ENCODE assay signal across 19 cellular contexts in genomic region chrX:768596-768995, GRCh38.
DNase-seq lines count a peak whose midpoint lies in the region; ATAC-seq, FAIRE-seq and TF ChIP-seq lines count a peak whose summit lies in the region.
"Had no signal": no experiment of that assay in that cellular context is flagged by ENCODE, and none has a peak within 500 bp of the region (broad histone marks: within the 10 kb centered on the region; RNA-seq: fewer than 3 reads in every experiment).

No MANE protein-coding gene starts in this region.

- H3K14ac ChIP-seq in H1 (ENCODE audit: insufficient read length), result no peak overlapping the region

- peak overlapping the region; percentile 32; the same call in 1 of the 2 replicates for H2BK15ac ChIP-seq in H1 (ENCODE audit: low read length)

- H2BK5ac ChIP-seq in H1 (ENCODE audit: low read depth, low read length), result peak overlapping the region; percentile 69; the same call in 1 of the 2 replicates

- H3K4me1 Mint-ChIP-seq in activated CD8-positive, alpha-beta memory T cell treated with anti-CD3 and anti-CD28 coated beads, Interleukin-2, amount 10 ng/mL, durations not matched to agents 7 days and 5 days, result no peaks in the 10 kb centered on the region

- H3K79me2 ChIP-seq in H1 (ENCODE audit: control insufficient read depth in 1 of 2, insufficient read depth in 2 of 2, low read length in 2 of 2), result no peaks in the 10 kb centered on the region

- no peak overlapping the region for H3K4me2 ChIP-seq in H1 (ENCODE audit: insufficient read depth in 1 of 2, low read depth in 2 of 2, low read length in 2 of 2)
- H3K4me2 ChIP-seq: A549, GM23338 had no signal

- H3K23me2 ChIP-seq in H1 (ENCODE audit: low read depth, low read length), result peaks cover 8% of the 10 kb centered on the region; the same call in 1 of the 2 replicates

- no peak overlapping the region; the same call in 1 of the 2 replicates for H2BK12ac ChIP-seq in H1 (ENCODE audit: low read depth, low read length)

- H4K91ac ChIP-seq in H1 (replicated peaks; ENCODE audit: insufficient read length, low read length), result peak overlapping the region; percentile 72

- no peak overlapping the region for H3K9ac ChIP-seq in H1 (replicated peaks in 1 of 4; ENCODE audit: extremely low read depth in 1 of 4, low read depth in 3 of 4, low read length in 3 of 4)

- 0 out of 2 replicates have a peak overlapping the region, but pooled peaks have one; percentile 34 for H3K18ac ChIP-seq in H1 (ENCODE audit: extremely low read depth, low read length)

- H3K79me1 ChIP-seq in H1 (ENCODE audit: low read depth, low read length), result no peaks in the 10 kb centered on the region

- H3K23ac ChIP-seq in H1 (ENCODE audit: insufficient read length), result no peak overlapping the region

- H4K5ac ChIP-seq in H1 (ENCODE audit: insufficient read length, low read depth, low read length), result no peak overlapping the region

- no peak overlapping the region for H3K56ac ChIP-seq in H1 (replicated peaks; ENCODE audit: insufficient read length, low read depth, low read length)

- WGBS in H1 (ENCODE audit: extremely low coverage in 1 of 2, insufficient coverage in 1 of 2, insufficient read length in 1 of 2, insufficient replicate concordance in 2 of 2, low coverage in 1 of 2, low lambda C conversion rate in 2 of 2, missing lambda C conversion rate in 1 of 2), 2 experiments, result 90% methylated on average over 7 of the region's 7 CpGs; no CpG with 5 or more reads in 1 of the 2 experiments
- 69 to 87% (median 80%) methylated on average over 7 of the region's 7 CpGs for WGBS in spleen, 5 donors

- H3K27me3 ChIP-seq in H1 (replicated peaks in 1 of 4; ENCODE audit: control insufficient read depth in 3 of 4, extremely low read depth in 1 of 4, insufficient read depth in 3 of 4, low read length in 3 of 4), result no peaks in the 10 kb centered on the region
- no peaks in the 10 kb centered on the region for H3K27me3 ChIP-seq in spleen (replicated peaks in 1 of 7)

- FAIRE-seq in H1 (lab: Jason Lieb, UNC), result no peak
- FAIRE-seq: A549, GM12878, GM19239 had no signal

- peak overlapping the region; percentile 91 for H2BK20ac ChIP-seq in H1 (ENCODE audit: low read length)

- no peak for TF ChIP-seq EP300 in H1 (IDR thresholded peaks at IDR 0.05; ENCODE audit: borderline replicate concordance in 1 of 2, low read depth in 2 of 2, low read length in 2 of 2)

- H3K27ac ChIP-seq in H1 (ENCODE audit: low read depth, low read length) (no peak overlapping the region), spleen (no peak overlapping the region)
- H3K27ac ChIP-seq: 22Rv1, A549 had no signal

- no peak overlapping the region for H3K27ac Mint-ChIP-seq in activated CD8-positive, alpha-beta memory T cell treated with anti-CD3 and anti-CD28 coated beads, Interleukin-2, amount 10 ng/mL, durations not matched to agents 7 days and 5 days
- H3K27ac Mint-ChIP-seq: CD8-positive, alpha-beta T cell; GM23338 had no signal

- peaks cover 31% of the 10 kb centered on the region for H3K9me3 Mint-ChIP-seq in activated CD8-positive, alpha-beta memory T cell treated with anti-CD3 and anti-CD28 coated beads, Interleukin-2, amount 10 ng/mL, durations not matched to agents 7 days and 5 days (ENCODE audit: low read depth)

- no peaks in the 10 kb centered on the region for H3K9me3 ChIP-seq in H1 (ENCODE audit: insufficient read depth in 2 of 2, low read depth in 1 of 2, low read length in 1 of 2)
- peaks cover 0 to 23% (median 0%) of the 10 kb centered on the region in 8 donors for H3K9me3 ChIP-seq in spleen
- H3K9me3 ChIP-seq: A549 had no signal

- no peak for TF ChIP-seq RAD21 in H1 (IDR thresholded peaks at IDR 0.05 in 1 of 2, conservative IDR thresholded peaks at IDR 0.05 in 1 of 2; ENCODE audit: low read depth in 2 of 2, low read length in 2 of 2)

- no peak overlapping the region for H2AFZ ChIP-seq in H1 (ENCODE audit: low read length)
- H2AFZ ChIP-seq: GM23338 had no signal

- no peak for ATAC-seq in activated CD8-positive, alpha-beta memory T cell treated with anti-CD3 and anti-CD28 coated beads, Interleukin-2, amount 10 ng/mL, durations not matched to agents 7 days and 5 days
- ATAC-seq in Right ventricle myocardium superior (ENCODE audit: poor library complexity), result no peak
- ATAC-seq: A549; CD8-positive, alpha-beta T cell; GM12878; GM23338 had no signal

- H4K8ac ChIP-seq in H1 (ENCODE audit: extremely low read depth, insufficient read depth, low read length), result no peak overlapping the region

- no peak overlapping the region for H3K4me3 Mint-ChIP-seq in activated CD8-positive, alpha-beta memory T cell treated with anti-CD3 and anti-CD28 coated beads, Interleukin-2, amount 10 ng/mL, durations not matched to agents 7 days and 5 days
- H3K4me3 Mint-ChIP-seq: CD8-positive, alpha-beta T cell; GM23338 had no signal

- no peak overlapping the region for H2BK120ac ChIP-seq in H1 (replicated peaks; ENCODE audit: low read depth, low read length)

- no peaks in the 10 kb centered on the region for H3K36me3 Mint-ChIP-seq in activated CD8-positive, alpha-beta memory T cell treated with anti-CD3 and anti-CD28 coated beads, Interleukin-2, amount 10 ng/mL, durations not matched to agents 7 days and 5 days
- H3K36me3 Mint-ChIP-seq: CD8-positive, alpha-beta T cell had no signal

- TF ChIP-seq POLR2A in H1 (IDR thresholded peaks at IDR 0.05; ENCODE audit: control extremely low read depth in 1 of 2, low read depth in 2 of 2, low read length in 2 of 2) (no peak), spleen (IDR thresholded peaks at IDR 0.05) (no peak)

- intact Hi-C loops in spleen (cut with DNase I; ENCODE audit: low total_unique reads) (no loop called here), Right ventricle myocardium superior (cut with DNase I) (no loop called here)

- peaks cover 0 to 2% of the 10 kb centered on the region in 2 experiments for H4K20me1 ChIP-seq in H1 (replicated peaks in 1 of 2; ENCODE audit: control insufficient read depth in 1 of 2, insufficient read depth in 2 of 2, low read length in 2 of 2)

- TF ChIP-seq CTCF in H1 (IDR thresholded peaks at IDR 0.05; ENCODE audit: control extremely low read depth in 1 of 3, insufficient read depth in 1 of 3, low read depth in 1 of 3, low read length in 3 of 3), result no peak
- TF ChIP-seq CTCF in spleen (IDR thresholded peaks at IDR 0.05 in 8 of 11, conservative IDR thresholded peaks at IDR 0.05 in 3 of 11), result no peak

- H3K4ac ChIP-seq in H1 (replicated peaks; ENCODE audit: insufficient read length, low read depth, low read length), result no peak overlapping the region

- CTCF ChIA-PET in activated CD8-positive, alpha-beta memory T cell treated with anti-CD3 and anti-CD28 coated beads, Interleukin-2, amount 10 ng/mL, durations not matched to agents 7 days and 5 days (lab: Charles Lee), result no interaction called here
- CTCF ChIA-PET in H1 (lab: Charles Lee; ENCODE audit: partially characterized antibody), result no interaction called here

- no peaks in the 10 kb centered on the region for H3K27me3 Mint-ChIP-seq in activated CD8-positive, alpha-beta memory T cell treated with anti-CD3 and anti-CD28 coated beads, Interleukin-2, amount 10 ng/mL, durations not matched to agents 7 days and 5 days

- H3K4me1 ChIP-seq in H1 (replicated peaks in 1 of 4; ENCODE audit: control insufficient read depth in 3 of 4, insufficient read depth in 4 of 4, low read length in 3 of 4) (peaks cover 3 to 10% (median 4%) of the 10 kb centered on the region in 4 experiments; a peak in 5 of 7 replicates), spleen (no peaks in the 10 kb centered on the region)
- H3K4me1 ChIP-seq: A549 had no signal

- peak; percentile 7 for DNase-seq in activated CD8-positive, alpha-beta memory T cell treated with anti-CD3 and anti-CD28 coated beads, Interleukin-2, amount 10 ng/mL, durations not matched to agents 7 days and 5 days
- DNase-seq in activated CD8-positive, alpha-beta memory T cell treated with anti-CD3 and anti-CD28 coated beads, Interleukin-2, amount 50 U/mL, for 4 hours, result no peak
- DNase-seq in H1 (ENCODE audit: low read depth in 1 of 2, low spot score in 2 of 2) (no peak), spleen (peak; percentile 28), NCI-H2171 (lab: John Stamatoyannopoulos, UW) (no peak), NCI-H2081 treated with DMSO at 0.1 percent for 48 hours (lab: John Stamatoyannopoulos, UW) (no peak), Right ventricle myocardium superior (no peak)
- DNase-seq: AML-193; Calu3; CD8-positive, alpha-beta T cell; DMS79 treated with DMSO at 0.1 percent for 48 hours; EL; H7; IMR-90 had no signal

- no peaks in the 10 kb centered on the region for H3K36me3 ChIP-seq in H1 (ENCODE audit: control insufficient read depth in 2 of 4, insufficient read depth in 4 of 4, low read length in 3 of 4)
- no peaks in the 10 kb centered on the region for H3K36me3 ChIP-seq in spleen

- POLR2A ChIA-PET in H1 (lab: Charles Lee; ENCODE audit: partially characterized antibody), result no interaction called here

- H3K4me3 ChIP-seq in H1 (ENCODE audit: extremely low read depth in 1 of 4, insufficient read depth in 2 of 4, low read depth in 3 of 4, low read length in 4 of 4) (no peak overlapping the region), spleen (no peak overlapping the region)
- H3K4me3 ChIP-seq: A549, GM12878, GM23338 had no signal

- peak overlapping the region; percentile 29; the same call in 1 of the 2 replicates for H2AK5ac ChIP-seq in H1 (ENCODE audit: low read depth, low read length)

TF ChIP-seq in H1, 55 proteins besides CTCF, POLR2A, EP300 and RAD21:
- no peak for TF ChIP-seq BCL11A (IDR thresholded peaks at IDR 0.05; ENCODE audit: low read depth in 2 of 2, low read length in 2 of 2)
- TF ChIP-seq CHD1 (IDR thresholded peaks at IDR 0.05; ENCODE audit: low read depth, low read length), result no peak
- TF ChIP-seq POLR2AphosphoS5 (IDR thresholded peaks at IDR 0.05; ENCODE audit: low read depth, low read length), result no peak
- TF ChIP-seq TBP (IDR thresholded peaks at IDR 0.05; ENCODE audit: low read depth, low read length), result no peak
- no peak for TF ChIP-seq SIN3A (conservative IDR thresholded peaks at IDR 0.05 in 1 of 2, IDR thresholded peaks at IDR 0.05 in 1 of 2; ENCODE audit: low read depth in 1 of 2, low read length in 2 of 2)
- no peak for TF ChIP-seq GTF2F1 (IDR thresholded peaks at IDR 0.05; ENCODE audit: borderline replicate concordance, low read depth, low read length)
- TF ChIP-seq MAFK (IDR thresholded peaks at IDR 0.05; ENCODE audit: low read depth, low read length), result no peak
- no peak for TF ChIP-seq CBX8 (IDR thresholded peaks at IDR 0.05; ENCODE audit: borderline replicate concordance, low read depth, low read length)
- no peak for TF ChIP-seq ASH2L (IDR thresholded peaks at IDR 0.05; ENCODE audit: low read length)
TF ChIP-seq in H1: peak in this region for 0.

Comparison
In these comparisons a context has a peak if more than half of its experiments do, and no peak if none do; other contexts are left out.
1. DNase-seq: peak in activated CD8-positive, alpha-beta memory T cell treated with anti-CD3 and anti-CD28 coated beads, Interleukin-2, amount 10 ng/mL, durations not matched to agents 7 days and 5 days (single experiment) and spleen (single experiment); none in activated CD8-positive, alpha-beta memory T cell treated with anti-CD3 and anti-CD28 coated beads, Interleukin-2, amount 50 U/mL, for 4 hours (single experiment), H1 (0 of 2), NCI-H2171 (single experiment), NCI-H2081 treated with DMSO at 0.1 percent for 48 hours (single experiment) and Right ventricle myocardium superior (single experiment).